Comparison of ENCODE assay signal across 1 cellular context in the genomic region with DNA sequence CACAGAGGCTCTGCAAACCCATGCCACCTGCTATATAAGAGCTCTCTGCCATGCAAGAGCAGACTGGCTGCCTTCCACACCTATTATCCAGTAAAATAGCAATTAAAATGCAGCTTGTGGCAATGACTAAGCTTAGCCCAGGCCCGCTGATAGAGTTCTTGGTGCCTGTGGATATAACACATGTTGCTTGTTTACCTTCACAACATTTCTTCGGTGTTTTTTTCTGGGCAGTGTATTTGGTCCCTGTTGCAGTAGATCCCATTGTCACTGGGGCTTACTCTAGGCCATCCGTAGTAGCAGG.
TF ChIP-seq lines count a peak whose summit lies in the region.

No MANE protein-coding gene starts in this region.

TF ChIP-seq in HEK293, 187 proteins besides CTCF, POLR2A, EP300 and RAD21 (continued from another document):
- TF ChIP-seq, protein P1, sequence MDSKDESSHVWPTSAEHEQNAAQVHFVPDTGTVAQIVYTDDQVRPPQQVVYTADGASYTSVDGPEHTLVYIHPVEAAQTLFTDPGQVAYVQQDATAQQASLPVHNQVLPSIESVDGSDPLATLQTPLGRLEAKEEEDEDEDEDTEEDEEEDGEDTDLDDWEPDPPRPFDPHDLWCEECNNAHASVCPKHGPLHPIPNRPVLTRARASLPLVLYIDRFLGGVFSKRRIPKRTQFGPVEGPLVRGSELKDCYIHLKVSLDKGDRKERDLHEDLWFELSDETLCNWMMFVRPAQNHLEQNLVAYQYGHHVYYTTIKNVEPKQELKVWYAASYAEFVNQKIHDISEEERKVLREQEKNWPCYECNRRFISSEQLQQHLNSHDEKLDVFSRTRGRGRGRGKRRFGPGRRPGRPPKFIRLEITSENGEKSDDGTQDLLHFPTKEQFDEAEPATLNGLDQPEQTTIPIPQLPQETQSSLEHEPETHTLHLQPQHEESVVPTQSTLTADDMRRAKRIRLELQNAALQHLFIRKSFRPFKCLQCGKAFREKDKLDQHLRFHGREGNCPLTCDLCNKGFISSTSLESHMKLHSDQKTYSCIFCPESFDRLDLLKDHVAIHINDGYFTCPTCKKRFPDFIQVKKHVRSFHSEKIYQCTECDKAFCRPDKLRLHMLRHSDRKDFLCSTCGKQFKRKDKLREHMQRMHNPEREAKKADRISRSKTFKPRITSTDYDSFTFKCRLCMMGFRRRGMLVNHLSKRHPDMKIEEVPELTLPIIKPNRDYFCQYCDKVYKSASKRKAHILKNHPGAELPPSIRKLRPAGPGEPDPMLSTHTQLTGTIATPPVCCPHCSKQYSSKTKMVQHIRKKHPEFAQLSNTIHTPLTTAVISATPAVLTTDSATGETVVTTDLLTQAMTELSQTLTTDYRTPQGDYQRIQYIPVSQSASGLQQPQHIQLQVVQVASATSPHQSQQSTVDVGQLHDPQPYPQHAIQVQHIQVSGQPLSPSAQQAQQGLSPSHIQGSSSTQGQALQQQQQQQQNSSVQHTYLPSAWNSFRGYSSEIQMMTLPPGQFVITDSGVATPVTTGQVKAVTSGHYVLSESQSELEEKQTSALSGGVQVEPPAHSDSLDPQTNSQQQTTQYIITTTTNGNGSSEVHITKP (tag by site-specific recombination; IDR thresholded peaks at IDR 0.05): no peak
- TF ChIP-seq ZNF560 (tag by site-specific recombination; IDR thresholded peaks at IDR 0.05; ENCODE audit: borderline replicate concordance): no peak
- no peak for TF ChIP-seq GLI2 (tag by site-specific recombination; IDR thresholded peaks at IDR 0.05; ENCODE audit: borderline replicate concordance, low read depth)
- peak; percentile 94 for TF ChIP-seq SCRT2 (tag by site-specific recombination; IDR thresholded peaks at IDR 0.05)
- no peak for TF ChIP-seq ZNF175 (tag by site-specific recombination; IDR thresholded peaks at IDR 0.05)
- peak; percentile 72; the same call in 1 of the 2 replicates for TF ChIP-seq SCRT1 (tag by site-specific recombination; IDR thresholded peaks at IDR 0.05; ENCODE audit: borderline replicate concordance)
- no peak for TF ChIP-seq ZNF626 (tag by site-specific recombination; IDR thresholded peaks at IDR 0.05)
- no peak for TF ChIP-seq ZNF501 (tag by site-specific recombination; IDR thresholded peaks at IDR 0.05)
- TF ChIP-seq ZNF596 (tag by site-specific recombination; IDR thresholded peaks at IDR 0.05): no peak
- no peak for TF ChIP-seq ZBTB8A (tag by site-specific recombination; IDR thresholded peaks at IDR 0.05)
- no peak for TF ChIP-seq ZNF292 (tag by site-specific recombination; IDR thresholded peaks at IDR 0.05; ENCODE audit: borderline replicate concordance, low read depth)
